ENCODE assay signal across 1 cellular context in the genomic region with DNA sequence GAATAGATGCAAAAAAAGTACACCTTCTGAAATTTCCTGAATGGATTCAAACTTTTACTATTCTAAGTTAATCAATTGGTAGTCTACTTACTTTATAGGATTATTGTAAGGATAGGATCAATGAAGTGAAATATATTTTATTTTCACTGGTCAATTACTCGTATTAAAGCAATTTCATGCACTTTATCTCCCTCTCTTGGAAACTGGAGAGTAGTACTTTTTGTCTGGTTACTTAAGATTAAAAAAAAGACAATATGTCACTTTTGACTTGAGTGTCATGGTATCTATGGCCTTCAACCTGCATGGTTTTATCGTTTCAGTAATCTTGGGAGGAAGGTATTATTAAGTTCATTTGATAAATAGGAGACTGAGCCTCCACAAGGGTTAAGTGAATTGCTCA.
TF ChIP-seq lines count a peak whose summit lies in the region.

No MANE protein-coding gene starts in this region.

TF ChIP-seq in HepG2, 621 proteins besides CTCF, POLR2A, EP300 and RAD21:
- TF ChIP-seq ZNF260 (CRISPR knock-in tag; IDR thresholded peaks at IDR 0.05; ENCODE audit: borderline replicate concordance, low read depth) (no peak), SATB2 (CRISPR knock-in tag; IDR thresholded peaks at IDR 0.05) (no peak), ZFP90 (CRISPR knock-in tag; IDR thresholded peaks at IDR 0.05; ENCODE audit: borderline replicate concordance) (no peak), STAG1 (CRISPR knock-in tag; IDR thresholded peaks at IDR 0.05) (peak; percentile 24; the same call in 1 of the 2 replicates)
- TF ChIP-seq, protein P1, sequence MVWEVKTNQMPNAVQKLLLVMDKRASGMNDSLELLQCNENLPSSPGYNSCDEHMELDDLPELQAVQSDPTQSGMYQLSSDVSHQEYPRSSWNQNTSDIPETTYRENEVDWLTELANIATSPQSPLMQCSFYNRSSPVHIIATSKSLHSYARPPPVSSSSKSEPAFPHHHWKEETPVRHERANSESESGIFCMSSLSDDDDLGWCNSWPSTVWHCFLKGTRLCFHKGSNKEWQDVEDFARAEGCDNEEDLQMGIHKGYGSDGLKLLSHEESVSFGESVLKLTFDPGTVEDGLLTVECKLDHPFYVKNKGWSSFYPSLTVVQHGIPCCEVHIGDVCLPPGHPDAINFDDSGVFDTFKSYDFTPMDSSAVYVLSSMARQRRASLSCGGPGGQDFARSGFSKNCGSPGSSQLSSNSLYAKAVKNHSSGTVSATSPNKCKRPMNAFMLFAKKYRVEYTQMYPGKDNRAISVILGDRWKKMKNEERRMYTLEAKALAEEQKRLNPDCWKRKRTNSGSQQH (CRISPR knock-in tag; IDR thresholded peaks at IDR 0.05; ENCODE audit: low read depth) = no peak
- TF ChIP-seq, protein P2, sequence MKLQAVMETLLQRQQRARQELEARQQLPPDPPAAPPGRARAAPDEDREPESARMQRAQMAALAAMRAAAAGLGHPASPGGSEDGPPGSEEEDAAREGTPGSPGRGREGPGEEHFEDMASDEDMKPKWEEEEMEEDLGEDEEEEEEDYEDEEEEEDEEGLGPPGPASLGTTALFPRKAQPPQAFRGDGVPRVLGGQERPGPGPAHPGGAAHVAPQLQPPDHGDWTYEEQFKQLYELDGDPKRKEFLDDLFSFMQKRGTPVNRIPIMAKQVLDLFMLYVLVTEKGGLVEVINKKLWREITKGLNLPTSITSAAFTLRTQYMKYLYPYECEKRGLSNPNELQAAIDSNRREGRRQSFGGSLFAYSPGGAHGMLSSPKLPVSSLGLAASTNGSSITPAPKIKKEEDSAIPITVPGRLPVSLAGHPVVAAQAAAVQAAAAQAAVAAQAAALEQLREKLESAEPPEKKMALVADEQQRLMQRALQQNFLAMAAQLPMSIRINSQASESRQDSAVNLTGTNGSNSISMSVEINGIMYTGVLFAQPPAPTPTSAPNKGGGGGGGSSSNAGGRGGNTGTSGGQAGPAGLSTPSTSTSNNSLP (IDR thresholded peaks at IDR 0.05; ENCODE audit: low read depth, low read length) = 0 out of 2 replicates have a peak, but pooled peaks have one; percentile 17
